In genomic region chr7:29825750-29826529, GRCh38 we compare ENCODE assay signal across 10 cellular contexts. TPM values are rescaled to one million over a fixed set of nuclear protein-coding genes. Genes with fewer than 3 reads are reported as not detected.
A peak's percentile ranks its signal among the peaks of the same experiment; 100 is the strongest.
DNase-seq lines count a peak whose midpoint lies in the region; ATAC-seq, FAIRE-seq and TF ChIP-seq lines count a peak whose summit lies in the region.
"Had no signal": no experiment of that assay in that cellular context is flagged by ENCODE, and none has a peak within 500 bp of the region (broad histone marks: within the 10 kb centered on the region; RNA-seq: fewer than 3 reads in every experiment).

No MANE protein-coding gene starts in this region.

- no peak overlapping the region for H3K27ac Mint-ChIP-seq in chondrocyte (ENCODE audit: unreplicated experiment)
- H3K27ac Mint-ChIP-seq: stimulated activated naive CD8-positive, alpha-beta T cell treated with anti-CD3 and anti-CD28 coated beads, Interleukin-15, Interleukin-2, amounts not matched to agents 100 ng/mL and 50 ng/mL, for 24 hours; T-helper 1 cell treated with Interleukin-12 subunit alpha and Interleukin-12 subunit beta and Interleukin-4 antibody, amounts not matched to agents 30 μg/mL and 1 μg/mL, for 36 hours had no signal

- SMC1A ChIA-PET in GM12878 (lab: Charles Lee; ENCODE audit: uncharacterized antibody, unreplicated experiment): interaction anchor here (1.7 kb wide), 1 partner anchor 11 kb away, joined by 5 read pairs; no protein-coding TSS in a partner anchor

- H3K9me3 ChIP-seq in GM12878 (replicated peaks; ENCODE audit: control insufficient read depth, insufficient read depth, low read length): no peaks in the 10 kb centered on the region

- no peak overlapping the region for H3K4me3 Mint-ChIP-seq in chondrocyte (ENCODE audit: unreplicated experiment)
- H3K4me3 Mint-ChIP-seq: stimulated activated naive CD8-positive, alpha-beta T cell treated with anti-CD3 and anti-CD28 coated beads, Interleukin-15, Interleukin-2, amounts not matched to agents 100 ng/mL and 50 ng/mL, for 24 hours; T-helper 1 cell treated with Interleukin-12 subunit alpha and Interleukin-12 subunit beta and Interleukin-4 antibody, amounts not matched to agents 30 μg/mL and 1 μg/mL, for 36 hours had no signal

- no peaks in the 10 kb centered on the region for H3K79me2 ChIP-seq in GM12878 (ENCODE audit: control insufficient read depth, insufficient read depth, low read length)

- H3K4me3 ChIP-seq in GM12878 (peak overlapping the region; percentile 48; the same call in 1 of the 2 replicates), foreskin fibroblast (ENCODE audit: low read depth in 1 of 2, low read length in 2 of 2) (no peak overlapping the region)

- no peak for TF ChIP-seq RAD21 in GM12878 (IDR thresholded peaks at IDR 0.05; ENCODE audit: insufficient read depth, low read depth, low read length)

- RAD21 ChIA-PET in GM12878 (lab: Charles Lee; ENCODE audit: unreplicated experiment): no interaction called here

- no peak for TF ChIP-seq CTCF in GM12878 (IDR thresholded peaks at IDR 0.05 in 2 of 3, conservative IDR thresholded peaks at IDR 0.05 in 1 of 3; ENCODE audit: control insufficient read depth in 2 of 3, extremely low read depth in 1 of 3, insufficient read depth in 1 of 3, low read depth in 3 of 3, low read length in 3 of 3)
- no peak for TF ChIP-seq CTCF in chondrocyte (IDR thresholded peaks at IDR 0.05)
- TF ChIP-seq CTCF in foreskin fibroblast (IDR thresholded peaks at IDR 0.05; ENCODE audit: low read depth, low read length): no peak
- no peak for TF ChIP-seq CTCF in GM20000 (IDR thresholded peaks at IDR 0.05; ENCODE audit: extremely low read depth, missing control alignments)

- H3K27ac ChIP-seq in GM12878 (ENCODE audit: control insufficient read depth, insufficient read depth): no peak overlapping the region

- peak overlapping the region; percentile 75 for H2AFZ ChIP-seq in GM12878 (ENCODE audit: control insufficient read depth, low read depth, low read length)

- no peak for TF ChIP-seq POLR2A in GM12878 (IDR thresholded peaks at IDR 0.05; ENCODE audit: low read depth, low read length)

- peaks cover 2% of the 10 kb centered on the region for H3K36me3 Mint-ChIP-seq in chondrocyte (ENCODE audit: low read depth)

- H3K27me3 ChIP-seq in GM12878 (replicated peaks in 1 of 2; ENCODE audit: control insufficient read depth in 2 of 2, insufficient read depth in 2 of 2, low read length in 1 of 2): peaks cover 0 to 2% of the 10 kb centered on the region in 2 experiments; a peak in 2 of 4 replicates

- CTCF ChIA-PET in GM12878 (lab: Yijun Ruan, JAX): interaction anchor here (1.7 kb wide), 1 partner anchor 23 kb away, joined by 4 read pairs; no protein-coding TSS in a partner anchor

- peaks cover 5% of the 10 kb centered on the region for H3K9me3 Mint-ChIP-seq in chondrocyte (ENCODE audit: low read depth)
- H3K9me3 Mint-ChIP-seq: stimulated activated naive CD8-positive, alpha-beta T cell treated with anti-CD3 and anti-CD28 coated beads, Interleukin-15, Interleukin-2, amounts not matched to agents 100 ng/mL and 50 ng/mL, for 24 hours; T-helper 1 cell treated with Interleukin-12 subunit alpha and Interleukin-12 subunit beta and Interleukin-4 antibody, amounts not matched to agents 30 μg/mL and 1 μg/mL, for 36 hours had no signal

- intact Hi-C loops in GM12878 (cut with micrococcal nuclease; ENCODE audit: unreplicated experiment): no loop called here

- H3K27me3 Mint-ChIP-seq in chondrocyte (ENCODE audit: low read depth): peaks cover 28% of the 10 kb centered on the region

- in situ Hi-C loops in GM12878 (cut with MboI): no loop called here

- peak; percentile 26 for DNase-seq in GM12878 (ENCODE audit: low read depth, low spot score)
- DNase-seq in chondrocyte (ENCODE audit: low spot score): no peak
- DNase-seq in foreskin fibroblast: no peak
- no peak for DNase-seq in stimulated activated naive CD4-positive, alpha-beta T cell treated with Interleukin-2 at 50 U/mL for 16 hours (lab: John Stamatoyannopoulos, UW)
- no peak for DNase-seq in GM20000 (ENCODE audit: low spot score)

- FAIRE-seq in GM12878 (lab: Jason Lieb, UNC): peak; percentile 92

- POLR2A ChIA-PET in GM12878 (lab: Charles Lee): no interaction called here

- no TSS peak for BruUV-seq in GM12878 (replicated peaks; lab: Mats Ljungman, UMichigan)

- H3K9ac ChIP-seq in GM12878 (ENCODE audit: control insufficient read depth, insufficient read depth, low read length): peak overlapping the region; percentile 3; the same call in 1 of the 2 replicates

- ATAC-seq in GM18502 (IDR thresholded peaks at IDR 0.05; ENCODE audit: poor library complexity, unreplicated experiment) (peak; percentile 78), GM19452 (IDR thresholded peaks at IDR 0.05; ENCODE audit: unreplicated experiment) (peak; percentile 95), HG03103 (IDR thresholded peaks at IDR 0.05; ENCODE audit: low read depth, unreplicated experiment) (peak; percentile 79), GM12878 (peak; percentile 85)

- H3K4me1 ChIP-seq in GM12878 (ENCODE audit: control insufficient read depth, insufficient read depth, low read length): no peaks in the 10 kb centered on the region

- no peaks in the 10 kb centered on the region for H3K4me1 Mint-ChIP-seq in chondrocyte (ENCODE audit: low read depth)

- no peak for TF ChIP-seq EP300 in GM12878 (IDR thresholded peaks at IDR 0.05; ENCODE audit: borderline replicate concordance in 1 of 2, control insufficient read depth in 1 of 2, low read depth in 2 of 2, low read length in 2 of 2)

- H4K20me1 ChIP-seq in GM12878 (ENCODE audit: control insufficient read depth, insufficient read depth): no peaks in the 10 kb centered on the region

- peak overlapping the region; percentile 56 for H3K4me2 ChIP-seq in GM12878 (ENCODE audit: control insufficient read depth, insufficient read depth)

- no peaks in the 10 kb centered on the region for H3K36me3 ChIP-seq in GM12878 (ENCODE audit: control insufficient read depth in 2 of 2, insufficient read depth in 2 of 2, low read length in 1 of 2)

- WGBS in GM12878 (ENCODE audit: insufficient coverage, insufficient replicate concordance, low lambda C conversion rate, missing lambda C conversion rate): 27% methylated on average over 7 of the region's 7 CpGs

TF ChIP-seq in GM12878, 131 proteins besides CTCF, POLR2A, EP300 and RAD21 (continues in another document):
- no peak for TF ChIP-seq E2F8 (IDR thresholded peaks at IDR 0.05; ENCODE audit: low read depth, partially characterized antibody)

RNA-seq across cellular contexts. Expression of gene WIPF3, which starts 19.6 kb away (rescaled TPM):
- total RNA-seq in GM12878 (2013; cell fraction: nucleolus; rRNA removed): not detected in 2 replicates
- total RNA-seq in GM12878 (2014; rRNA removed) (not detected in 2 replicates), GM12878 (2014; rRNA removed; fragmentation: Illumina TruSeq; extraction: Trizol) (not detected in 2 replicates), GM12878 (2021) (0.05 TPM in 1 of 2 replicates, not detected in the other), chondrocyte (0.10 to 0.65 TPM (median 0.51 TPM) in 3 replicates)
- polyA plus RNA-seq in GM12878 (2011; ENCODE audit: low read depth): not detected
- polyA plus RNA-seq in GM12878 (2011; rRNA removed) (not detected in 2 replicates), GM12878 (2014; fragmentation: Illumina TruSeq; extraction: Trizol) (not detected in 2 replicates), GM12878 (2014; fragmentation: Nextera tagmentation; extraction: Ambion mirVana) (not detected), GM12878 (2014; rRNA removed) (not detected in 2 replicates), GM12878 (2016; fragmentation: Nextera tagmentation; extraction: Ambion mirVana) (under 1 TPM in 1 of 2 experiments, not detected in 1; 0.03 TPM)
- polyA plus RNA-seq in GM12878 (2011; cell fraction: cytosol; rRNA removed): not detected in 2 replicates
- not detected in 2 replicates for polyA plus RNA-seq in GM12878 (2011; cell fraction: nucleus; rRNA removed)
- 0.03 TPM in 1 of 2 replicates, not detected in the other for polyA plus RNA-seq in GM12878 (2012)
- not detected in 2 replicates for polyA minus RNA-seq in GM12878 (2011; rRNA and poly(A)+ RNA removed)
- not detected in 2 replicates for polyA minus RNA-seq in GM12878 (2011; cell fraction: cytosol; rRNA and poly(A)+ RNA removed)
- not detected in 2 replicates for polyA minus RNA-seq in GM12878 (2011; cell fraction: nucleus; rRNA and poly(A)+ RNA removed)
